ENCODE assay signal across 22 cellular contexts in genomic region chr18:74413811-74414210, GRCh38. TPM values are rescaled to one million over a fixed set of nuclear protein-coding genes. Genes with fewer than 3 reads are reported as not detected.
DNase-seq lines count a peak whose midpoint lies in the region; ATAC-seq, FAIRE-seq and TF ChIP-seq lines count a peak whose summit lies in the region.
"Had no signal": no experiment of that assay in that cellular context is flagged by ENCODE, and none has a peak within 500 bp of the region (broad histone marks: within the 10 kb centered on the region; RNA-seq: fewer than 3 reads in every experiment).

No MANE protein-coding gene starts in this region.

- H3K27me3 Mint-ChIP-seq in chondrocyte (ENCODE audit: low read depth) (peaks cover 45% of the 10 kb centered on the region), nephron progenitor cell (ENCODE audit: low read depth, poor library complexity) (peaks cover 14% of the 10 kb centered on the region), T-helper 17 cell (peaks cover 20% of the 10 kb centered on the region)
- H3K27me3 Mint-ChIP-seq: CD4-positive, alpha-beta T cell had no signal

- H3K9me3 Mint-ChIP-seq in chondrocyte (ENCODE audit: low read depth), result no peaks in the 10 kb centered on the region
- H3K9me3 Mint-ChIP-seq in nephron progenitor cell, result no peaks in the 10 kb centered on the region
- H3K9me3 Mint-ChIP-seq: CD4-positive, alpha-beta T cell; CD8-positive, alpha-beta memory T cell; GM23338 had no signal

- no peaks in the 10 kb centered on the region for H3K27me3 ChIP-seq in BLaER1 treated with 17β-estradiol and CSF1 and Interleukin-3, amounts not matched to agents 10 nM and 100 nM

- H3K27ac Mint-ChIP-seq in chondrocyte (ENCODE audit: unreplicated experiment), result no peak overlapping the region
- peak overlapping the region; percentile 11 for H3K27ac Mint-ChIP-seq in nephron progenitor cell
- H3K27ac Mint-ChIP-seq in T-helper 17 cell, result no peak overlapping the region
- H3K27ac Mint-ChIP-seq: CD4-positive, alpha-beta T cell; CD8-positive, alpha-beta memory T cell; GM23338 had no signal

- DNase-seq in chondrocyte (ENCODE audit: low spot score), result peak; percentile 21
- DNase-seq in nephron progenitor cell, result no peak
- DNase-seq in islet precursor cell, result no peak
- DNase-seq in T-helper 17 cell, result no peak
- no peak for DNase-seq in GM12891 (ENCODE audit: insufficient read length, low spot score)
- DNase-seq: CD4-positive, alpha-beta T cell; CD8-positive, alpha-beta memory T cell; DMS 273 treated with DMSO at 0.1 percent for 48 hours; DMS79; EL; GDM1 had no signal

- H3K36me3 ChIP-seq in BLaER1 treated with 17β-estradiol and CSF1 and Interleukin-3, amounts not matched to agents 10 nM and 100 nM, result peaks cover 0 to 77% (median 52%) of the 10 kb centered on the region in 11 experiments; a peak in 16 of 22 replicates
- H3K36me3 ChIP-seq: HAP-1 had no signal

- no peak for TF ChIP-seq POLR2A in GM12891 (IDR thresholded peaks at IDR 0.05; ENCODE audit: low read depth, low read length)

- H3K4me1 ChIP-seq in BLaER1 treated with 17β-estradiol and CSF1 and Interleukin-3, amounts not matched to agents 10 nM and 100 nM, result peaks cover 49 to 100% (median 94%) of the 10 kb centered on the region in 10 experiments
- H3K4me1 ChIP-seq: HAP-1 had no signal

- H3K36me3 Mint-ChIP-seq in chondrocyte (ENCODE audit: low read depth), result no peaks in the 10 kb centered on the region
- H3K36me3 Mint-ChIP-seq in nephron progenitor cell (ENCODE audit: low read depth), result no peaks in the 10 kb centered on the region
- no peaks in the 10 kb centered on the region for H3K36me3 Mint-ChIP-seq in T-helper 17 cell (ENCODE audit: low read depth)
- H3K36me3 Mint-ChIP-seq: CD14-positive monocyte; CD8-positive, alpha-beta memory T cell had no signal

- H3K4me3 Mint-ChIP-seq in chondrocyte (ENCODE audit: unreplicated experiment) (no peak overlapping the region), nephron progenitor cell (peak overlapping the region; percentile 18), T-helper 17 cell (no peak overlapping the region)
- H3K4me3 Mint-ChIP-seq: CD14-positive monocyte; CD4-positive, alpha-beta T cell; CD8-positive, alpha-beta memory T cell; GM23338 had no signal

- ATAC-seq in T-helper 17 cell, result no peak
- ATAC-seq: GM12878, GM23338 had no signal

- peaks cover 0 to 7% (median 0%) of the 10 kb centered on the region in 11 experiments; a peak in 2 of 22 replicates for H3K9me3 ChIP-seq in BLaER1 treated with 17β-estradiol and CSF1 and Interleukin-3, amounts not matched to agents 10 nM and 100 nM (replicated peaks in 1 of 11)
- no peaks in the 10 kb centered on the region for H3K9me3 ChIP-seq in T-helper 17 cell (ENCODE audit: control insufficient read depth, low read length, poor library complexity, severe bottlenecking)
- H3K9me3 ChIP-seq: HAP-1 had no signal

- peak overlapping the region; percentile 86 to 99 (median 96) for H3K4me2 ChIP-seq in BLaER1 treated with 17β-estradiol and CSF1 and Interleukin-3, amounts not matched to agents 10 nM and 100 nM
- H3K4me2 ChIP-seq: GM23338 had no signal

- H3K4me3 ChIP-seq in BLaER1 treated with 17β-estradiol and CSF1 and Interleukin-3, amounts not matched to agents 10 nM and 100 nM, result peak overlapping the region in 6 of 10 experiments; percentile 57 to 71 (median 64); a peak in 9 of 20 replicates
- H3K4me3 ChIP-seq: GM12878, GM23338, HAP-1 had no signal

- peak overlapping the region in 9 of 11 experiments; percentile 2 to 100 (median 97); a peak in 17 of 22 replicates for H3K27ac ChIP-seq in BLaER1 treated with 17β-estradiol and CSF1 and Interleukin-3, amounts not matched to agents 10 nM and 100 nM

- H3K4me1 Mint-ChIP-seq in chondrocyte (ENCODE audit: low read depth), result peaks cover 2% of the 10 kb centered on the region
- H3K4me1 Mint-ChIP-seq in nephron progenitor cell, result peaks cover 87% of the 10 kb centered on the region
- peaks cover 9% of the 10 kb centered on the region for H3K4me1 Mint-ChIP-seq in T-helper 17 cell

- FAIRE-seq in GM12891 (lab: Jason Lieb, UNC), result no peak
- FAIRE-seq: D721Med, GM12878, GM18507, H54 had no signal

- TF ChIP-seq CTCF in chondrocyte (IDR thresholded peaks at IDR 0.05) (no peak), nephron progenitor cell (IDR thresholded peaks at IDR 0.05) (no peak)

- H3K9ac ChIP-seq in BLaER1 treated with 17β-estradiol and CSF1 and Interleukin-3, amounts not matched to agents 10 nM and 100 nM, result peak overlapping the region in 8 of 11 experiments; percentile 47 to 95 (median 92); a peak in 16 of 22 replicates

- no peaks in the 10 kb centered on the region for H4K20me1 ChIP-seq in BLaER1 treated with 17β-estradiol and CSF1 and Interleukin-3, amounts not matched to agents 10 nM and 100 nM

TF ChIP-seq in GM12891, 5 proteins besides CTCF, POLR2A, EP300 and RAD21:
- TF ChIP-seq SPI1 (IDR thresholded peaks at IDR 0.05; ENCODE audit: low read depth, low read length), result no peak
- no peak for TF ChIP-seq PAX5 (IDR thresholded peaks at IDR 0.05; ENCODE audit: insufficient read depth, low read length, severe bottlenecking)
- no peak for TF ChIP-seq POU2F2 (IDR thresholded peaks at IDR 0.05; ENCODE audit: low read depth, low read length)
- no peak for TF ChIP-seq TAF1 (IDR thresholded peaks at IDR 0.05; ENCODE audit: low read depth, low read length)
- no peak for TF ChIP-seq POLR2AphosphoS5 (IDR thresholded peaks at IDR 0.05; ENCODE audit: low read depth, low read length)
TF ChIP-seq in GM12891: peak in this region for 0.

RNA-seq across cellular contexts. Expression of gene DIPK1C, which starts 43.3 kb away (rescaled TPM):
- total RNA-seq in chondrocyte (not detected in 3 replicates), T-helper 17 cell (not detected)
- polyA plus RNA-seq in GM12891 (2012; ENCODE audit: low read depth, missing spikeins), result not detected
- total RNA-seq: A172; A673; CD4-positive, alpha-beta T cell; CD8-positive, alpha-beta memory T cell; GM12878 had no signal
- polyA plus RNA-seq: BJ; CD14-positive monocyte; CD8-positive, alpha-beta memory T cell; GM12878; GM23338 had no signal
